In the genomic region with DNA sequence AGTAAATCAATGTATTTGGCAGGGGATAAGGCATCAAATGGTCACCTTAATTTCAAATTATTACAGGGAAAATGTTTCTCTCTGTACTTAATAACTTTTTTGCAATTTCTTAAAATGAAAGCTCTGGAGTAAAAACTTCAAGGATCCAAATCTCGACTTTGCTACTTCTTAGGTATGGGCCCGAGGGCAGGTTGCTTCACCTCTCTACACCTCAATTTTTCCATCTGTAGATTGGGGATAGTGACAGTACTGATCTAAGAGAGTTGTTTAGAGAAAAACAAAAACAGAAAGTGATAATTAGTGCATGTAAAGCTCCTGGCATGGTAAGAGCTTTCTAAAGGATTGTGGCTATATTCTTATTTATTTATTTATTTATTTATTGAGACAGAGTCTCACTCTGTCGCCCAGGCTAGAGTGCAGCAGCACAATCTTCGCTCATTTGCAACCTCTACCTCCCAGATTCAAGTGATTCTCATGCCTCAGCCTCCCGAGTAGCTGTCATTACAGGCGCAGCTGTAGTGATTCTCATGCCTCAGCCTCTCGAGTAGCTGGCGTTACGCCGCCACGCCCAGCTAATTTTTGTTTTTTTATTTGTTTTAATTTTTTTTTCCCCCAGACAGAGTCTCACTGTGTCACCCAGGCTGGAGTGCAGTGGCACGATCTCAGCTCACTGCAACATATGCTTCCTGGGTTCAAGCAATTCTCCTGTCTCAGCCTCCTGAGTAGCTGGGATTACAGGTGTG, we compare ENCODE assay signal across 3 cellular contexts.
TF ChIP-seq lines count a peak whose summit lies in the region.

No MANE protein-coding gene starts in this region.

TF ChIP-seq in SK-N-SH, 30 proteins besides CTCF, POLR2A, EP300 and RAD21:
- TF ChIP-seq GATA2 (CRISPR knock-in tag; IDR thresholded peaks at IDR 0.05) (no peak), SMC3 (IDR thresholded peaks at IDR 0.05; ENCODE audit: low read depth, low read length) (no peak), SIN3A (IDR thresholded peaks at IDR 0.05; ENCODE audit: borderline replicate concordance, low read depth, low read length) (no peak), RCOR1 (IDR thresholded peaks at IDR 0.05; ENCODE audit: low read length) (no peak), ELF1 (IDR thresholded peaks at IDR 0.05) (no peak), NFIC (IDR thresholded peaks at IDR 0.05; ENCODE audit: borderline replicate concordance) (no peak), TAF1 (IDR thresholded peaks at IDR 0.05; ENCODE audit: borderline replicate concordance, low read depth, low read length) (no peak), CHD2 (IDR thresholded peaks at IDR 0.05; ENCODE audit: low read length, partially characterized antibody) (no peak), EZH2phosphoT487 (IDR thresholded peaks at IDR 0.05; ENCODE audit: borderline replicate concordance, low read depth) (no peak), RFX5 (IDR thresholded peaks at IDR 0.05; ENCODE audit: low read length) (no peak), NRF1 (IDR thresholded peaks at IDR 0.05; ENCODE audit: low read depth, low read length) (no peak), MEF2A (IDR thresholded peaks at IDR 0.05; ENCODE audit: borderline replicate concordance, low read depth) (no peak), YY1 (IDR thresholded peaks at IDR 0.05; ENCODE audit: low read depth) (no peak), FOXM1 (IDR thresholded peaks at IDR 0.05; ENCODE audit: low read depth) (no peak), TEAD4 (IDR thresholded peaks at IDR 0.05; ENCODE audit: borderline replicate concordance, insufficient read depth) (no peak)
- TF ChIP-seq, protein P1, sequence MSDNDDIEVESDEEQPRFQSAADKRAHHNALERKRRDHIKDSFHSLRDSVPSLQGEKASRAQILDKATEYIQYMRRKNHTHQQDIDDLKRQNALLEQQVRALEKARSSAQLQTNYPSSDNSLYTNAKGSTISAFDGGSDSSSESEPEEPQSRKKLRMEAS (IDR thresholded peaks at IDR 0.05; ENCODE audit: low read depth), result no peak
TF ChIP-seq in SK-N-SH: peak in this region for 0.

TF ChIP-seq in SK-N-SH treated with all-trans-retinoic acid at 6 μM for 48 hours, 23 proteins besides CTCF, POLR2A, EP300 and RAD21:
- no peak for TF ChIP-seq ZNF8 (CRISPR knock-in tag; IDR thresholded peaks at IDR 0.05)
- TF ChIP-seq TCF4 (CRISPR knock-in tag; IDR thresholded peaks at IDR 0.05; ENCODE audit: borderline replicate concordance), result no peak
- no peak for TF ChIP-seq ZNF565 (CRISPR knock-in tag; conservative IDR thresholded peaks at IDR 0.05; ENCODE audit: low read depth)

TF ChIP-seq in GM23338, 12 proteins besides CTCF, POLR2A, EP300 and RAD21:
- TF ChIP-seq ZNF114 (CRISPR knock-in tag; IDR thresholded peaks at IDR 0.05) (no peak), NANOG (IDR thresholded peaks at IDR 0.05; ENCODE audit: borderline replicate concordance) (no peak), JUNB (IDR thresholded peaks at IDR 0.05; ENCODE audit: unreplicated experiment) (no peak), EZH2 (IDR thresholded peaks at IDR 0.05; ENCODE audit: low read depth, unreplicated experiment) (no peak), EZH2phosphoT487 (IDR thresholded peaks at IDR 0.05; ENCODE audit: unreplicated experiment) (no peak), CREB1 (CRISPR knock-in tag; IDR thresholded peaks at IDR 0.05; ENCODE audit: low read depth) (no peak), ZNF331 (CRISPR knock-in tag; IDR thresholded peaks at IDR 0.05; ENCODE audit: low read depth) (no peak), STAT1 (IDR thresholded peaks at IDR 0.05; ENCODE audit: unreplicated experiment) (no peak), POLR2AphosphoS5 (IDR thresholded peaks at IDR 0.05; ENCODE audit: low read depth) (no peak)
- TF ChIP-seq, protein P2, sequence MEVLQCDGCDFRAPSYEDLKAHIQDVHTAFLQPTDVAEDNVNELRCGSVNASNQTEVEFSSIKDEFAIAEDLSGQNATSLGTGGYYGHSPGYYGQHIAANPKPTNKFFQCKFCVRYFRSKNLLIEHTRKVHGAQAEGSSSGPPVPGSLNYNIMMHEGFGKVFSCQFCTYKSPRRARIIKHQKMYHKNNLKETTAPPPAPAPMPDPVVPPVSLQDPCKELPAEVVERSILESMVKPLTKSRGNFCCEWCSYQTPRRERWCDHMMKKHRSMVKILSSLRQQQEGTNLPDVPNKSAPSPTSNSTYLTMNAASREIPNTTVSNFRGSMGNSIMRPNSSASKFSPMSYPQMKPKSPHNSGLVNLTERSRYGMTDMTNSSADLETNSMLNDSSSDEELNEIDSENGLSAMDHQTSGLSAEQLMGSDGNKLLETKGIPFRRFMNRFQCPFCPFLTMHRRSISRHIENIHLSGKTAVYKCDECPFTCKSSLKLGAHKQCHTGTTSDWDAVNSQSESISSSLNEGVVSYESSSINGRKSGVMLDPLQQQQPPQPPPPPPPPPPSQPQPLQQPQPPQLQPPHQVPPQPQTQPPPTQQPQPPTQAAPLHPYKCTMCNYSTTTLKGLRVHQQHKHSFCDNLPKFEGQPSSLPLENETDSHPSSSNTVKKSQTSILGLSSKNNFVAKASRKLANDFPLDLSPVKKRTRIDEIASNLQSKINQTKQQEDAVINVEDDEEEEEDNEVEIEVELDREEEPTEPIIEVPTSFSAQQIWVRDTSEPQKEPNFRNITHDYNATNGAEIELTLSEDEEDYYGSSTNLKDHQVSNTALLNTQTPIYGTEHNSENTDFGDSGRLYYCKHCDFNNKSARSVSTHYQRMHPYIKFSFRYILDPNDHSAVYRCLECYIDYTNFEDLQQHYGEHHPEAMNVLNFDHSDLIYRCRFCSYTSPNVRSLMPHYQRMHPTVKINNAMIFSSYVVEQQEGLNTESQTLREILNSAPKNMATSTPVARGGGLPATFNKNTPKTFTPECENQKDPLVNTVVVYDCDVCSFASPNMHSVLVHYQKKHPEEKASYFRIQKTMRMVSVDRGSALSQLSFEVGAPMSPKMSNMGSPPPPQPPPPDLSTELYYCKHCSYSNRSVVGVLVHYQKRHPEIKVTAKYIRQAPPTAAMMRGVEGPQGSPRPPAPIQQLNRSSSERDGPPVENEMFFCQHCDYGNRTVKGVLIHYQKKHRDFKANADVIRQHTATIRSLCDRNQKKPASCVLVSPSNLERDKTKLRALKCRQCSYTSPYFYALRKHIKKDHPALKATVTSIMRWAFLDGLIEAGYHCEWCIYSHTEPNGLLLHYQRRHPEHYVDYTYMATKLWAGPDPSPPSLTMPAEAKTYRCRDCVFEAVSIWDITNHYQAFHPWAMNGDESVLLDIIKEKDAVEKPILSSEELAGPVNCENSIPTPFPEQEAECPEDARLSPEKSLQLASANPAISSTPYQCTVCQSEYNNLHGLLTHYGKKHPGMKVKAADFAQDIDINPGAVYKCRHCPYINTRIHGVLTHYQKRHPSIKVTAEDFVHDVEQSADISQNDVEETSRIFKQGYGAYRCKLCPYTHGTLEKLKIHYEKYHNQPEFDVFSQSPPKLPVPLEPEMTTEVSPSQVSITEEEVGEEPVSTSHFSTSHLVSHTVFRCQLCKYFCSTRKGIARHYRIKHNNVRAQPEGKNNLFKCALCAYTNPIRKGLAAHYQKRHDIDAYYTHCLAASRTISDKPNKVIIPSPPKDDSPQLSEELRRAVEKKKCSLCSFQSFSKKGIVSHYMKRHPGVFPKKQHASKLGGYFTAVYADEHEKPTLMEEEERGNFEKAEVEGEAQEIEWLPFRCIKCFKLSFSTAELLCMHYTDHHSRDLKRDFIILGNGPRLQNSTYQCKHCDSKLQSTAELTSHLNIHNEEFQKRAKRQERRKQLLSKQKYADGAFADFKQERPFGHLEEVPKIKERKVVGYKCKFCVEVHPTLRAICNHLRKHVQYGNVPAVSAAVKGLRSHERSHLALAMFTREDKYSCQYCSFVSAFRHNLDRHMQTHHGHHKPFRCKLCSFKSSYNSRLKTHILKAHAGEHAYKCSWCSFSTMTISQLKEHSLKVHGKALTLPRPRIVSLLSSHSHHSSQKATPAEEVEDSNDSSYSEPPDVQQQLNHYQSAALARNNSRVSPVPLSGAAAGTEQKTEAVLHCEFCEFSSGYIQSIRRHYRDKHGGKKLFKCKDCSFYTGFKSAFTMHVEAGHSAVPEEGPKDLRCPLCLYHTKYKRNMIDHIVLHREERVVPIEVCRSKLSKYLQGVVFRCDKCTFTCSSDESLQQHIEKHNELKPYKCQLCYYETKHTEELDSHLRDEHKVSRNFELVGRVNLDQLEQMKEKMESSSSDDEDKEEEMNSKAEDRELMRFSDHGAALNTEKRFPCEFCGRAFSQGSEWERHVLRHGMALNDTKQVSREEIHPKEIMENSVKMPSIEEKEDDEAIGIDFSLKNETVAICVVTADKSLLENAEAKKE (CRISPR knock-in tag; IDR thresholded peaks at IDR 0.05), result no peak
- TF ChIP-seq, protein P3, sequence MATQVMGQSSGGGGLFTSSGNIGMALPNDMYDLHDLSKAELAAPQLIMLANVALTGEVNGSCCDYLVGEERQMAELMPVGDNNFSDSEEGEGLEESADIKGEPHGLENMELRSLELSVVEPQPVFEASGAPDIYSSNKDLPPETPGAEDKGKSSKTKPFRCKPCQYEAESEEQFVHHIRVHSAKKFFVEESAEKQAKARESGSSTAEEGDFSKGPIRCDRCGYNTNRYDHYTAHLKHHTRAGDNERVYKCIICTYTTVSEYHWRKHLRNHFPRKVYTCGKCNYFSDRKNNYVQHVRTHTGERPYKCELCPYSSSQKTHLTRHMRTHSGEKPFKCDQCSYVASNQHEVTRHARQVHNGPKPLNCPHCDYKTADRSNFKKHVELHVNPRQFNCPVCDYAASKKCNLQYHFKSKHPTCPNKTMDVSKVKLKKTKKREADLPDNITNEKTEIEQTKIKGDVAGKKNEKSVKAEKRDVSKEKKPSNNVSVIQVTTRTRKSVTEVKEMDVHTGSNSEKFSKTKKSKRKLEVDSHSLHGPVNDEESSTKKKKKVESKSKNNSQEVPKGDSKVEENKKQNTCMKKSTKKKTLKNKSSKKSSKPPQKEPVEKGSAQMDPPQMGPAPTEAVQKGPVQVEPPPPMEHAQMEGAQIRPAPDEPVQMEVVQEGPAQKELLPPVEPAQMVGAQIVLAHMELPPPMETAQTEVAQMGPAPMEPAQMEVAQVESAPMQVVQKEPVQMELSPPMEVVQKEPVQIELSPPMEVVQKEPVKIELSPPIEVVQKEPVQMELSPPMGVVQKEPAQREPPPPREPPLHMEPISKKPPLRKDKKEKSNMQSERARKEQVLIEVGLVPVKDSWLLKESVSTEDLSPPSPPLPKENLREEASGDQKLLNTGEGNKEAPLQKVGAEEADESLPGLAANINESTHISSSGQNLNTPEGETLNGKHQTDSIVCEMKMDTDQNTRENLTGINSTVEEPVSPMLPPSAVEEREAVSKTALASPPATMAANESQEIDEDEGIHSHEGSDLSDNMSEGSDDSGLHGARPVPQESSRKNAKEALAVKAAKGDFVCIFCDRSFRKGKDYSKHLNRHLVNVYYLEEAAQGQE (IDR thresholded peaks at IDR 0.05; ENCODE audit: unreplicated experiment), result no peak
- TF ChIP-seq, protein P4, sequence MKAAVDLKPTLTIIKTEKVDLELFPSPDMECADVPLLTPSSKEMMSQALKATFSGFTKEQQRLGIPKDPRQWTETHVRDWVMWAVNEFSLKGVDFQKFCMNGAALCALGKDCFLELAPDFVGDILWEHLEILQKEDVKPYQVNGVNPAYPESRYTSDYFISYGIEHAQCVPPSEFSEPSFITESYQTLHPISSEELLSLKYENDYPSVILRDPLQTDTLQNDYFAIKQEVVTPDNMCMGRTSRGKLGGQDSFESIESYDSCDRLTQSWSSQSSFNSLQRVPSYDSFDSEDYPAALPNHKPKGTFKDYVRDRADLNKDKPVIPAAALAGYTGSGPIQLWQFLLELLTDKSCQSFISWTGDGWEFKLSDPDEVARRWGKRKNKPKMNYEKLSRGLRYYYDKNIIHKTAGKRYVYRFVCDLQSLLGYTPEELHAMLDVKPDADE (IDR thresholded peaks at IDR 0.05), result no peak
